ENCODE assay signal across 15 cellular contexts in genomic region chr6:142698751-142699150, GRCh38.
DNase-seq lines count a peak whose midpoint lies in the region; ATAC-seq, FAIRE-seq and TF ChIP-seq lines count a peak whose summit lies in the region.
"Had no signal": no experiment of that assay in that cellular context is flagged by ENCODE, and none has a peak within 500 bp of the region (broad histone marks: within the 10 kb centered on the region; RNA-seq: fewer than 3 reads in every experiment).

No MANE protein-coding gene starts in this region.

- H4K8ac ChIP-seq in mesendoderm (ENCODE audit: low read depth, low read length) = no peak overlapping the region

- H3K36me3 ChIP-seq in mesendoderm (ENCODE audit: control insufficient read depth, insufficient read depth, low read length) (no peaks in the 10 kb centered on the region), thyroid gland (no peaks in the 10 kb centered on the region)
- H3K36me3 ChIP-seq: right atrium auricular region had no signal

- no peak for ATAC-seq in HG03442 (IDR thresholded peaks at IDR 0.05; ENCODE audit: unreplicated experiment)
- ATAC-seq: body of pancreas; CD8-positive, alpha-beta T cell had no signal

- H3K27me3 ChIP-seq in mesendoderm (ENCODE audit: insufficient read depth, low read length, poor library complexity) (no peaks in the 10 kb centered on the region), thyroid gland (no peaks in the 10 kb centered on the region)
- H3K27me3 ChIP-seq: body of pancreas, right atrium auricular region had no signal

- H3K56ac ChIP-seq in mesendoderm (ENCODE audit: low read length) = no peak overlapping the region

- no peak overlapping the region for H4K5ac ChIP-seq in mesendoderm (ENCODE audit: low read length)

- H3K4ac ChIP-seq in mesendoderm (ENCODE audit: low read depth, low read length) = no peak overlapping the region

- H2BK120ac ChIP-seq in mesendoderm (ENCODE audit: low read depth, low read length) = no peak overlapping the region

- intact Hi-C loops in thyroid gland (cut with DNase I) = loop anchor here (5.0 kb wide), 1 partner anchor 734 kb away; no protein-coding TSS in a partner anchor

- H2BK5ac ChIP-seq in mesendoderm (ENCODE audit: low read length) = no peak overlapping the region

- no peak overlapping the region for H3K23ac ChIP-seq in mesendoderm (ENCODE audit: low read length)

- TF ChIP-seq CTCF in LNCAP (IDR thresholded peaks at IDR 0.05) = 0 out of 2 replicates have a peak, but pooled peaks have one; percentile 23
- peak in 1 of 2 experiments; percentile 10 for TF ChIP-seq CTCF in brain (conservative IDR thresholded peaks at IDR 0.05)
- TF ChIP-seq CTCF in thyroid gland (IDR thresholded peaks at IDR 0.05) = no peak

- no peaks in the 10 kb centered on the region for H3K36me3 Mint-ChIP-seq in brain
- peaks cover 3% of the 10 kb centered on the region for H3K36me3 Mint-ChIP-seq in activated naive CD8-positive, alpha-beta T cell treated with anti-CD3 and anti-CD28 coated beads for 36 hours
- H3K36me3 Mint-ChIP-seq: CD8-positive, alpha-beta T cell had no signal

- WGBS in mesendoderm (ENCODE audit: extremely low coverage, insufficient coverage, low lambda C conversion rate) = no CpG with 5 or more reads among the region's 2 CpGs
- WGBS in thyroid gland, 2 donors = 82 to 83% methylated on average over 2 of the region's 2 CpGs

- peaks cover 17% of the 10 kb centered on the region for H3K4me1 ChIP-seq in mesendoderm (ENCODE audit: control insufficient read depth, low read depth, low read length)
- H3K4me1 ChIP-seq in thyroid gland = peaks cover 0 to 5% of the 10 kb centered on the region in 2 donors

- no peaks in the 10 kb centered on the region for H3K79me2 ChIP-seq in mesendoderm (ENCODE audit: control insufficient read depth, insufficient read depth, low read length)

- H3K9ac ChIP-seq in mesendoderm (ENCODE audit: low read length) = no peak overlapping the region

- FAIRE-seq in G401.6 (lab: Jason Lieb, UNC) = peak; percentile 19

- H3K9me3 ChIP-seq in thyroid gland = no peaks in the 10 kb centered on the region
- H3K9me3 ChIP-seq: body of pancreas, right atrium auricular region had no signal

- H3K27ac Mint-ChIP-seq in brain = peak overlapping the region in 3 of 5 experiments; percentile 56 to 97 (median 90)
- H3K27ac Mint-ChIP-seq in activated naive CD8-positive, alpha-beta T cell treated with anti-CD3 and anti-CD28 coated beads for 36 hours = no peak overlapping the region
- H3K27ac Mint-ChIP-seq: CD8-positive, alpha-beta T cell had no signal

- peaks cover 47% of the 10 kb centered on the region for H3K4me1 Mint-ChIP-seq in brain
- peaks cover 23% of the 10 kb centered on the region for H3K4me1 Mint-ChIP-seq in activated naive CD8-positive, alpha-beta T cell treated with anti-CD3 and anti-CD28 coated beads for 36 hours

- H3K4me3 Mint-ChIP-seq in brain = no peak overlapping the region
- no peak overlapping the region for H3K4me3 Mint-ChIP-seq in activated naive CD8-positive, alpha-beta T cell treated with anti-CD3 and anti-CD28 coated beads for 36 hours
- H3K4me3 Mint-ChIP-seq: CD8-positive, alpha-beta T cell had no signal

- no peaks in the 10 kb centered on the region for H3K9me3 Mint-ChIP-seq in brain
- no peaks in the 10 kb centered on the region for H3K9me3 Mint-ChIP-seq in activated naive CD8-positive, alpha-beta T cell treated with anti-CD3 and anti-CD28 coated beads for 36 hours
- H3K9me3 Mint-ChIP-seq: CD8-positive, alpha-beta T cell had no signal

- no peak for TF ChIP-seq POLR2A in thyroid gland (IDR thresholded peaks at IDR 0.05)

- H2BK15ac ChIP-seq in mesendoderm (replicated peaks; ENCODE audit: low read depth) = no peak overlapping the region

- H3K4me2 ChIP-seq in mesendoderm (ENCODE audit: low read length) = no peak overlapping the region

- H3K27me3 Mint-ChIP-seq in brain = no peaks in the 10 kb centered on the region
- no peaks in the 10 kb centered on the region for H3K27me3 Mint-ChIP-seq in activated naive CD8-positive, alpha-beta T cell treated with anti-CD3 and anti-CD28 coated beads for 36 hours

- peak; percentile 61 for DNase-seq in mesendoderm
- no peak for DNase-seq in activated naive CD8-positive, alpha-beta T cell treated with anti-CD3 and anti-CD28 coated beads for 36 hours
- no peak for DNase-seq in LoVo (ENCODE audit: low spot score)
- no peak for DNase-seq in thyroid gland
- DNase-seq: activated CD4-positive, alpha-beta T cell treated with anti-CD3 and anti-CD28 coated beads for 1 hour; body of pancreas; CD8-positive, alpha-beta T cell; erythroblast; NCI-H1105 had no signal

- H3K79me1 ChIP-seq in mesendoderm (ENCODE audit: low read length) = no peaks in the 10 kb centered on the region

- H2AK5ac ChIP-seq in mesendoderm (ENCODE audit: low read length) = no peak overlapping the region

- H3K27ac ChIP-seq in mesendoderm (ENCODE audit: low read depth, low read length) (no peak overlapping the region), thyroid gland (no peak overlapping the region)
- H3K27ac ChIP-seq: body of pancreas, HL-60, right atrium auricular region had no signal

- H3K4me3 ChIP-seq in mesendoderm (ENCODE audit: low read length) (no peak overlapping the region), thyroid gland (replicated peaks in 1 of 3) (no peak overlapping the region)
- H3K4me3 ChIP-seq: body of pancreas, right atrium auricular region had no signal

- no peak overlapping the region for H3K18ac ChIP-seq in mesendoderm (ENCODE audit: low read length)
